Comparison of ENCODE assay signal across 12 cellular contexts in the genomic region with DNA sequence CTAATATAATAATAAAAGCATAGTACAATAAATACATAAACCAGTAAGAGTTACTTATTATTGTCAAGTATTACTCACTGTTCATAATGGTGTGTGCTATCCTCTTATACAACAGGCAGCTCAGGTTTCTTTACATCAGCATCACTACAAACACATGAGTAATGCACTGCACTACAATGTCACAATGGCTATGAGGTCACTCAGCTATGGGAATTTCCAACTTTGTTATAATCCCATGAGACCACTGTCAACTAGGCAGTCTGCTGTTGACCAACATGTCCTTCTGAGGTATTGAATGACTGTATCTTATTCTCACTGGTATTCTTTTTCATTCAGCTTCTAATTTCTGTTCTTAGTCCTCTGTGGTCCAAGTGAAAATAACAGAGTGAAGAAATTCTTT.
DNase-seq lines count a peak whose midpoint lies in the region; ATAC-seq, FAIRE-seq and TF ChIP-seq lines count a peak whose summit lies in the region.
"Had no signal": no experiment of that assay in that cellular context is flagged by ENCODE, and none has a peak within 500 bp of the region (broad histone marks: within the 10 kb centered on the region; RNA-seq: fewer than 3 reads in every experiment).

No MANE protein-coding gene starts in this region.

- peak; percentile 34 for FAIRE-seq in astrocyte (lab: Jason Lieb, UNC)

- peaks cover 10% of the 10 kb centered on the region for H3K4me1 Mint-ChIP-seq in astrocyte (ENCODE audit: low read depth, unreplicated experiment)
- H3K4me1 Mint-ChIP-seq in T-helper 17 cell, result no peaks in the 10 kb centered on the region
- H3K4me1 Mint-ChIP-seq: naive B cell had no signal

- H3K27ac Mint-ChIP-seq in astrocyte (ENCODE audit: unreplicated experiment), result peak overlapping the region; percentile 70
- no peak overlapping the region for H3K27ac Mint-ChIP-seq in T-helper 17 cell

- no peak overlapping the region for H3K9ac ChIP-seq in astrocyte (ENCODE audit: low read length)

- peak; percentile 82 for DNase-seq in astrocyte (ENCODE audit: low read depth)
- DNase-seq in osteoblast (ENCODE audit: insufficient read length, low spot score, missing footprints), result no peak
- DNase-seq in NCI-H146 (lab: John Stamatoyannopoulos, UW), result no peak
- no peak for DNase-seq in T-helper 17 cell
- no peak for DNase-seq in SW480 (ENCODE audit: low spot score)
- DNase-seq: activated CD4-positive, alpha-beta T cell treated with anti-CD3 and anti-CD28 coated beads for 4 hours; anterior cingulate cortex; naive B cell had no signal

- no peaks in the 10 kb centered on the region for H3K9me3 Mint-ChIP-seq in astrocyte (ENCODE audit: unreplicated experiment)
- H3K9me3 Mint-ChIP-seq: naive B cell had no signal

- H3K36me3 Mint-ChIP-seq in astrocyte (ENCODE audit: low read depth, unreplicated experiment) (no peaks in the 10 kb centered on the region), T-helper 17 cell (ENCODE audit: low read depth) (no peaks in the 10 kb centered on the region)
- H3K36me3 Mint-ChIP-seq: naive B cell had no signal

- H3K4me1 ChIP-seq in astrocyte (ENCODE audit: insufficient read depth, low read length), result peaks cover 8% of the 10 kb centered on the region
- H3K4me1 ChIP-seq in osteoblast (ENCODE audit: insufficient read depth, low read length), result peaks cover 10% of the 10 kb centered on the region

- H3K27me3 ChIP-seq in astrocyte (ENCODE audit: insufficient read depth, low read length) (no peaks in the 10 kb centered on the region), osteoblast (ENCODE audit: insufficient read depth, low read length) (no peaks in the 10 kb centered on the region)

- H3K27ac ChIP-seq in astrocyte (ENCODE audit: low read depth, low read length) (peak overlapping the region; percentile 58), osteoblast (ENCODE audit: low read depth, low read length) (peak overlapping the region; percentile 55)
- H3K27ac ChIP-seq: PC-9 had no signal

- TF ChIP-seq CTCF in astrocyte (IDR thresholded peaks at IDR 0.05; ENCODE audit: insufficient read depth, low read depth, low read length) (no peak), osteoblast (IDR thresholded peaks at IDR 0.05; ENCODE audit: extremely low read depth, low read depth, low read length) (no peak)

- no peak overlapping the region for H3K4me2 ChIP-seq in astrocyte (ENCODE audit: low read length)
- no peak overlapping the region for H3K4me2 ChIP-seq in osteoblast (ENCODE audit: insufficient read depth, low read length)
- H3K4me2 ChIP-seq: PC-9 had no signal

- no peak overlapping the region for H2AFZ ChIP-seq in astrocyte (ENCODE audit: low read depth, low read length)
- H2AFZ ChIP-seq in osteoblast (ENCODE audit: low read length), result no peak overlapping the region
- H2AFZ ChIP-seq: PC-9 had no signal

- no peak overlapping the region for H3K4me3 Mint-ChIP-seq in astrocyte (ENCODE audit: unreplicated experiment)
- H3K4me3 Mint-ChIP-seq in T-helper 17 cell, result no peak overlapping the region
- H3K4me3 Mint-ChIP-seq: naive B cell had no signal

- peak; percentile 45 for ATAC-seq in GM18858 (IDR thresholded peaks at IDR 0.05; ENCODE audit: unreplicated experiment)
- ATAC-seq in HG03097 (IDR thresholded peaks at IDR 0.05; ENCODE audit: low FRiP score, unreplicated experiment), result peak; percentile 74
- ATAC-seq in GM19395 (IDR thresholded peaks at IDR 0.05; ENCODE audit: unreplicated experiment), result no peak
- ATAC-seq in T-helper 17 cell, result no peak

- H3K27me3 Mint-ChIP-seq in astrocyte (ENCODE audit: low read depth, unreplicated experiment) (no peaks in the 10 kb centered on the region), T-helper 17 cell (no peaks in the 10 kb centered on the region)
- H3K27me3 Mint-ChIP-seq: naive B cell had no signal

- no peaks in the 10 kb centered on the region for H4K20me1 ChIP-seq in astrocyte (ENCODE audit: insufficient read depth, low read length)
- no peaks in the 10 kb centered on the region for H4K20me1 ChIP-seq in osteoblast (ENCODE audit: insufficient read depth, low read length)

- no peaks in the 10 kb centered on the region for H3K79me2 ChIP-seq in astrocyte (ENCODE audit: insufficient read depth, low read length)
- no peaks in the 10 kb centered on the region for H3K79me2 ChIP-seq in osteoblast (ENCODE audit: insufficient read depth, low read length)

- H3K36me3 ChIP-seq in astrocyte (ENCODE audit: insufficient read depth, low read length), result no peaks in the 10 kb centered on the region
- H3K36me3 ChIP-seq in osteoblast (ENCODE audit: insufficient read depth, low read length), result no peaks in the 10 kb centered on the region

- H3K9me3 ChIP-seq in astrocyte (ENCODE audit: insufficient read depth, low read depth, low read length) (no peaks in the 10 kb centered on the region), osteoblast (ENCODE audit: low read depth, low read length) (no peaks in the 10 kb centered on the region), T-helper 17 cell (ENCODE audit: control insufficient read depth, low read length, poor library complexity, severe bottlenecking) (no peaks in the 10 kb centered on the region)

- H3K4me3 ChIP-seq in astrocyte (ENCODE audit: insufficient read depth, low read depth, low read length), result no peak overlapping the region
- no peak overlapping the region for H3K4me3 ChIP-seq in osteoblast (ENCODE audit: insufficient read depth, low read length)
- H3K4me3 ChIP-seq: PC-9 had no signal

Comparison
In these comparisons a context has a peak if more than half of its experiments do, and no peak if none do; other contexts are left out.
1. ATAC-seq: peak in GM18858 (single experiment) and HG03097 (single experiment); none in GM19395 (single experiment) and T-helper 17 cell (single experiment).